In genomic region chr6:14784596-14785360, GRCh38 we compare ENCODE assay signal across 12 cellular contexts.
DNase-seq lines count a peak whose midpoint lies in the region; ATAC-seq and TF ChIP-seq lines count a peak whose summit lies in the region.
"Had no signal": no experiment of that assay in that cellular context is flagged by ENCODE, and none has a peak within 500 bp of the region (broad histone marks: within the 10 kb centered on the region; RNA-seq: fewer than 3 reads in every experiment).

No MANE protein-coding gene starts in this region.

- peak overlapping the region; percentile 80 for H3K27ac Mint-ChIP-seq in T-helper 2 cell treated with Interferon-gamma antibody and Interleukin-4, amounts not matched to agents 5 μg/mL and 100 μg/mL, for 36 hours
- H3K27ac Mint-ChIP-seq: IgD-negative memory B cell had no signal

- peaks cover 3% of the 10 kb centered on the region for H3K36me3 Mint-ChIP-seq in T-helper 2 cell treated with Interferon-gamma antibody and Interleukin-4, amounts not matched to agents 5 μg/mL and 100 μg/mL, for 36 hours (ENCODE audit: low read depth)
- H3K36me3 Mint-ChIP-seq: IgD-negative memory B cell had no signal

- peak overlapping the region; percentile 54 for H3K4me3 Mint-ChIP-seq in T-helper 2 cell treated with Interferon-gamma antibody and Interleukin-4, amounts not matched to agents 5 μg/mL and 100 μg/mL, for 36 hours

- ATAC-seq in Right ventricle myocardium superior (ENCODE audit: poor library complexity) = no peak
- ATAC-seq: lower lobe of right lung had no signal

- DNase-seq in stimulated activated CD4-positive, alpha-beta T cell treated with anti-CD3 and anti-CD28 coated beads, Interleukin-2, amount 100 ng/mL, for 24 hours = peak; percentile 17 to 20
- DNase-seq in stimulated activated CD4-positive, alpha-beta T cell treated with anti-CD3 and anti-CD28 coated beads, Interleukin-4, amount 100 ng/mL, for 4 hours = no peak
- DNase-seq in T-helper 2 cell treated with Interferon-gamma antibody and Interleukin-4, amounts not matched to agents 5 μg/mL and 100 μg/mL, for 36 hours (ENCODE audit: low spot score) = no peak
- DNase-seq in epithelial cell of esophagus (ENCODE audit: low read depth) = peak; percentile 63
- no peak for DNase-seq in Right ventricle myocardium superior
- no peak for DNase-seq in NCI-H446 treated with DMSO at 0.1 percent for 48 hours (lab: John Stamatoyannopoulos, UW)
- no peak for DNase-seq in SK-N-DZ (ENCODE audit: low spot score)
- DNase-seq in DMS 273 (lab: John Stamatoyannopoulos, UW; ENCODE audit: unreplicated experiment) = no peak
- DNase-seq: C1 segment of cervical spinal cord, dorsolateral prefrontal cortex, lower lobe of right lung had no signal

- H3K4me3 ChIP-seq in epithelial cell of esophagus (ENCODE audit: low read length) = no peak overlapping the region
- H3K4me3 ChIP-seq: dorsolateral prefrontal cortex, lower lobe of right lung had no signal

- intact Hi-C loops in Right ventricle myocardium superior (cut with DNase I) = no loop called here

- H3K4me1 Mint-ChIP-seq in T-helper 2 cell treated with Interferon-gamma antibody and Interleukin-4, amounts not matched to agents 5 μg/mL and 100 μg/mL, for 36 hours (ENCODE audit: low read depth) = peaks cover 27% of the 10 kb centered on the region

- TF ChIP-seq CTCF in epithelial cell of esophagus (IDR thresholded peaks at IDR 0.05; ENCODE audit: insufficient read depth, low read depth, low read length, missing control alignments) = no peak

- no peaks in the 10 kb centered on the region for H3K27me3 Mint-ChIP-seq in T-helper 2 cell treated with Interferon-gamma antibody and Interleukin-4, amounts not matched to agents 5 μg/mL and 100 μg/mL, for 36 hours (ENCODE audit: low read depth)

- peaks cover 6% of the 10 kb centered on the region for H3K9me3 Mint-ChIP-seq in T-helper 2 cell treated with Interferon-gamma antibody and Interleukin-4, amounts not matched to agents 5 μg/mL and 100 μg/mL, for 36 hours

Comparison
In these comparisons a context has a peak if more than half of its experiments do, and no peak if none do; other contexts are left out.
1. DNase-seq: peak in stimulated activated CD4-positive, alpha-beta T cell treated with anti-CD3 and anti-CD28 coated beads, Interleukin-2, amount 100 ng/mL, for 24 hours (2 of 2) and epithelial cell of esophagus (single experiment); none in stimulated activated CD4-positive, alpha-beta T cell treated with anti-CD3 and anti-CD28 coated beads, Interleukin-4, amount 100 ng/mL, for 4 hours (0 of 2), T-helper 2 cell treated with Interferon-gamma antibody and Interleukin-4, amounts not matched to agents 5 μg/mL and 100 μg/mL, for 36 hours (single experiment), Right ventricle myocardium superior (single experiment), NCI-H446 treated with DMSO at 0.1 percent for 48 hours (single experiment), SK-N-DZ (single experiment) and DMS 273 (single experiment).